In genomic region chr19:40521276-40521675, GRCh38 we compare ENCODE assay signal across 10 cellular contexts. TPM values are rescaled to one million over a fixed set of nuclear protein-coding genes. Genes with fewer than 3 reads are reported as not detected.
DNase-seq lines count a peak whose midpoint lies in the region; ATAC-seq and TF ChIP-seq lines count a peak whose summit lies in the region.
"Had no signal": no experiment of that assay in that cellular context is flagged by ENCODE, and none has a peak within 500 bp of the region (broad histone marks: within the 10 kb centered on the region; RNA-seq: fewer than 3 reads in every experiment).

No MANE protein-coding gene starts in this region.

- H3K79me2 ChIP-seq in H9 (ENCODE audit: insufficient read depth, low read length) (no peaks in the 10 kb centered on the region), hepatocyte (no peaks in the 10 kb centered on the region)

- DNase-seq in DMS53 (lab: John Stamatoyannopoulos, UW) (peak; percentile 67), DMS53 treated with DMSO at 0.1 percent for 48 hours (lab: John Stamatoyannopoulos, UW; ENCODE audit: unreplicated experiment) (no peak), H9 (no peak), RWPE2 (ENCODE audit: low spot score) (no peak), hepatocyte (ENCODE audit: low spot score) (no peak), NCI-H446 (lab: John Stamatoyannopoulos, UW) (no peak), prostate gland (ENCODE audit: low spot score) (no peak), ascending aorta (ENCODE audit: low spot score in 2 of 2) (no peak)
- DNase-seq: islet precursor cell had no signal

- H2AFZ ChIP-seq in H9 (ENCODE audit: low read length) (no peak overlapping the region), hepatocyte (no peak overlapping the region)

- no peak overlapping the region for H2BK5ac ChIP-seq in H9 (ENCODE audit: insufficient read length, low read length)

- H3K4me2 ChIP-seq in H9 (ENCODE audit: insufficient read depth, insufficient read length, low read length) (no peak overlapping the region), hepatocyte (no peak overlapping the region)

- intact Hi-C loops in prostate gland (cut with DNase I) (loop anchor here (10.0 kb wide), 1 partner anchor 56 kb away; the partner anchor contains the start of genes BLVRB and SPTBN4), ascending aorta (cut with DNase I) (no loop called here)

- no peaks in the 10 kb centered on the region for H3K23me2 ChIP-seq in H9 (ENCODE audit: insufficient read length, low read depth, low read length, poor library complexity, severe bottlenecking)

- H3K36me3 ChIP-seq in RWPE2 (ENCODE audit: low read depth) (no peaks in the 10 kb centered on the region), hepatocyte (replicated peaks; ENCODE audit: insufficient read depth, low read depth) (no peaks in the 10 kb centered on the region), prostate gland (no peaks in the 10 kb centered on the region), ascending aorta (no peaks in the 10 kb centered on the region)

- peaks cover 75% of the 10 kb centered on the region for H3K27me3 Mint-ChIP-seq in H9 (ENCODE audit: low read depth)

- H2BK12ac ChIP-seq in H9 (ENCODE audit: insufficient read length, low read depth, low read length): no peak overlapping the region

- no peak overlapping the region for H3K27ac Mint-ChIP-seq in H9

- no peak for ATAC-seq in RWPE2 (ENCODE audit: low read depth)
- ATAC-seq: Right ventricle myocardium inferior had no signal

- no peaks in the 10 kb centered on the region for H3K4me1 ChIP-seq in H9 (ENCODE audit: insufficient read depth, low read length)
- no peaks in the 10 kb centered on the region for H3K4me1 ChIP-seq in RWPE2 (ENCODE audit: insufficient read depth, poor library complexity, severe bottlenecking)
- no peaks in the 10 kb centered on the region for H3K4me1 ChIP-seq in hepatocyte (ENCODE audit: insufficient read depth)
- H3K4me1 ChIP-seq in prostate gland (replicated peaks): no peaks in the 10 kb centered on the region
- no peaks in the 10 kb centered on the region for H3K4me1 ChIP-seq in ascending aorta

- no peak overlapping the region for H4K5ac ChIP-seq in H9 (ENCODE audit: insufficient read length, low read depth, low read length)

- H3K4me3 Mint-ChIP-seq in H9: no peak overlapping the region

- H3K27me3 ChIP-seq in H9 (ENCODE audit: insufficient read depth, low read length) (peaks cover 21% of the 10 kb centered on the region), RWPE2 (ENCODE audit: insufficient read depth, poor library complexity, severe bottlenecking) (peaks cover 6% of the 10 kb centered on the region), hepatocyte (peaks cover 40% of the 10 kb centered on the region), prostate gland (replicated peaks; ENCODE audit: insufficient read depth) (no peaks in the 10 kb centered on the region), ascending aorta (peaks cover 5% of the 10 kb centered on the region)

- no CpG with 5 or more reads among the region's 8 CpGs for WGBS in H9 (ENCODE audit: extremely low coverage, insufficient read length, low lambda C conversion rate)
- WGBS in hepatocyte (ENCODE audit: low lambda C conversion rate, missing lambda C conversion rate): 82% methylated on average over 8 of the region's 8 CpGs
- 82% methylated on average over 8 of the region's 8 CpGs for WGBS in prostate gland

- no peaks in the 10 kb centered on the region for H3K79me1 ChIP-seq in H9 (ENCODE audit: insufficient read depth, low read depth, low read length, poor library complexity, severe bottlenecking)

- no peak overlapping the region for H2BK15ac ChIP-seq in H9 (ENCODE audit: low read depth, low read length)

- H3K9me3 Mint-ChIP-seq in H9: peaks cover 13 to 15% of the 10 kb centered on the region in 2 experiments; a peak in 4 of 5 replicates

- no peaks in the 10 kb centered on the region for H3K9me2 ChIP-seq in hepatocyte (replicated peaks; ENCODE audit: insufficient read depth)

- no peak overlapping the region for H3K56ac ChIP-seq in H9 (ENCODE audit: insufficient read length, low read depth, low read length)

- H3K14ac ChIP-seq in H9 (ENCODE audit: insufficient read depth, low read length): no peak overlapping the region

- H3K36me3 Mint-ChIP-seq in H9 (ENCODE audit: insufficient read depth in 1 of 3, low read depth in 3 of 3): peaks cover 0 to 5% (median 0%) of the 10 kb centered on the region in 3 experiments; a peak in 1 of 7 replicates

- H3K4me3 ChIP-seq in RWPE2 (ENCODE audit: severe bottlenecking) (no peak overlapping the region), hepatocyte (no peak overlapping the region), prostate gland (no peak overlapping the region), ascending aorta (no peak overlapping the region)

- H2BK20ac ChIP-seq in H9 (ENCODE audit: low read depth, low read length, poor library complexity, severe bottlenecking): no peak overlapping the region

- peak; percentile 24; the same call in 1 of the 3 replicates for TF ChIP-seq CTCF in H9 (conservative IDR thresholded peaks at IDR 0.05)
- peak; percentile 52 for TF ChIP-seq CTCF in RWPE2 (IDR thresholded peaks at IDR 0.05; ENCODE audit: poor library complexity, severe bottlenecking)
- peak; percentile 25 for TF ChIP-seq CTCF in hepatocyte (IDR thresholded peaks at IDR 0.05; ENCODE audit: poor library complexity)
- TF ChIP-seq CTCF in prostate gland (IDR thresholded peaks at IDR 0.05): peak in 1 of 4 experiments; percentile 17
- TF ChIP-seq CTCF in ascending aorta (IDR thresholded peaks at IDR 0.05): no peak

- H3K9me3 ChIP-seq in H9 (ENCODE audit: control insufficient read depth, low read depth, low read length) (no peaks in the 10 kb centered on the region), RWPE2 (ENCODE audit: severe bottlenecking) (no peaks in the 10 kb centered on the region), hepatocyte (ENCODE audit: low read depth) (no peaks in the 10 kb centered on the region), prostate gland (no peaks in the 10 kb centered on the region), ascending aorta (no peaks in the 10 kb centered on the region)

- H3K27ac ChIP-seq in H9 (ENCODE audit: insufficient read length, low read depth, low read length) (no peak overlapping the region), RWPE2 (ENCODE audit: poor library complexity, severe bottlenecking) (no peak overlapping the region), hepatocyte (no peak overlapping the region), prostate gland (no peak overlapping the region), ascending aorta (no peak overlapping the region)

- no peak overlapping the region for H2AK5ac ChIP-seq in H9 (ENCODE audit: insufficient read length, low read length)

- peaks cover 2 to 3% of the 10 kb centered on the region in 2 experiments; a peak in 2 of 4 replicates for H3K4me1 Mint-ChIP-seq in H9

- no peak overlapping the region for H3K23ac ChIP-seq in H9 (ENCODE audit: insufficient read length, low read depth, low read length)

- no peak overlapping the region for H3T11ph ChIP-seq in H9 (ENCODE audit: low read length)

- no peak for TF ChIP-seq POLR2A in prostate gland (IDR thresholded peaks at IDR 0.05)

- no peak overlapping the region for H2BK120ac ChIP-seq in H9 (ENCODE audit: low read depth, low read length, poor library complexity, severe bottlenecking)

- no peaks in the 10 kb centered on the region for H4K20me1 ChIP-seq in H9 (ENCODE audit: control insufficient read depth, insufficient read depth, insufficient read length)
- no peaks in the 10 kb centered on the region for H4K20me1 ChIP-seq in hepatocyte (ENCODE audit: insufficient read depth, poor library complexity, severe bottlenecking)

- no peak overlapping the region for H4K8ac ChIP-seq in H9 (replicated peaks; ENCODE audit: insufficient read length, low read depth, low read length)

- no peak overlapping the region for H3K9ac ChIP-seq in H9 (ENCODE audit: extremely low read depth, insufficient read length, low read length)

- no peak overlapping the region for H4K91ac ChIP-seq in H9 (ENCODE audit: insufficient read length, low read depth, low read length)

- H3K4ac ChIP-seq in H9 (ENCODE audit: low read depth, low read length): no peak overlapping the region

- no peak overlapping the region for H3K18ac ChIP-seq in H9 (ENCODE audit: insufficient read length, low read depth, low read length)

RNA-seq across cellular contexts. Expression of gene SPTBN4, which starts 54.5 kb away (rescaled TPM):
- 2.7 and 2.9 TPM in 2 replicates for total RNA-seq in H9 (2021)
- total RNA-seq in hepatocyte: 0.28 and 0.67 TPM in 2 replicates
- 0.66 and 1.3 TPM in 2 replicates for polyA plus RNA-seq in hepatocyte
- 10 to 100 TPM in 1 of 2 donors, 1 to 10 TPM in 1; 5.2 to 21.9 TPM for total RNA-seq in prostate gland
- total RNA-seq in ascending aorta: 0.43 TPM

RNA-seq across cellular contexts. Expression of gene SHKBP1, which starts 55.4 kb away (rescaled TPM):
- 90.9 and 92.9 TPM in 2 replicates for total RNA-seq in H9 (2021)
- 22.6 and 44.6 TPM in 2 replicates for total RNA-seq in hepatocyte
- 81.3 and 83.6 TPM in 2 replicates for polyA plus RNA-seq in hepatocyte
- total RNA-seq in prostate gland: 10 to 100 TPM; 54.6 to 91.6 TPM
- total RNA-seq in ascending aorta: 192 TPM

RNA-seq across cellular contexts. Expression of gene BLVRB, which starts 55.7 kb away (rescaled TPM):
- total RNA-seq in H9 (2021) (27.9 and 30.4 TPM in 2 replicates), hepatocyte (114 and 116 TPM in 2 replicates), prostate gland (100 to 1,000 TPM; 101 to 261 TPM), ascending aorta (295 TPM)
- 146 and 157 TPM in 2 replicates for polyA plus RNA-seq in hepatocyte

Comparison
In these comparisons a context has a peak if more than half of its experiments do, and no peak if none do; other contexts are left out.
1. CTCF ChIP-seq: peak in H9 (single experiment), RWPE2 (single experiment) and hepatocyte (single experiment); none in ascending aorta (0 of 3).